ENCODE assay signal across 1 cellular context in the genomic region with DNA sequence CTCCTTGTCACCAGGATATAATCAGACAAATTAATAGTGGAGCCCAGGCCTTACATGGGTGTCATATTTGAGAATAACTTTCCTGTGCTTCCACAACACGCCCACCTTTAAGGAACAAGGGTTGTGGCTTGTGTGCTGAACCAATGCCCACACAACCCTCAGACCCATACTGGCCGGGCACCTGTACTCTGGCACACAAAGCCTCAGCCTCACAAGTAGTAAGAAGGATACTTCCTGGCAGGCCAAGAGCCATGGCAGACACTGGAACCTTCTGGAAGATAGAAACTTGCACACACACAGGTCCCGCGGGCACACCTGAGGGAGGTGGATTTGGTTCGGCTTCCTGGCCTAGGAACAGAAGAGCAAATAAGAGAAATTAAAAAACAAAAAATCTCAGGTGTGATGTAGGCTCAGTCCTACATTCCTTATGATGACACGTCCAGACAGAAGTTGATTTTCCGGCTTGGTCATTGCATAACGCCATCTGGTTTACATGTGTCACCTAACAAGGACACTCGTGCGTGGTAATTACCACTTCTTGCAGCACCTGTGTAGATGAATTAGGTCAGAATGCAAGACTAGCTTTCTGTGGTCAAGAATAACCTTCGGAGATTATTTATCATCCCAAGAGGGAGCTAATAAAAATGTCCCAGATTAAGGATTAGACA.
TF ChIP-seq lines count a peak whose summit lies in the region.

No MANE protein-coding gene starts in this region.

TF ChIP-seq in HepG2, 621 proteins besides CTCF, POLR2A, EP300 and RAD21:
- TF ChIP-seq, protein P1, sequence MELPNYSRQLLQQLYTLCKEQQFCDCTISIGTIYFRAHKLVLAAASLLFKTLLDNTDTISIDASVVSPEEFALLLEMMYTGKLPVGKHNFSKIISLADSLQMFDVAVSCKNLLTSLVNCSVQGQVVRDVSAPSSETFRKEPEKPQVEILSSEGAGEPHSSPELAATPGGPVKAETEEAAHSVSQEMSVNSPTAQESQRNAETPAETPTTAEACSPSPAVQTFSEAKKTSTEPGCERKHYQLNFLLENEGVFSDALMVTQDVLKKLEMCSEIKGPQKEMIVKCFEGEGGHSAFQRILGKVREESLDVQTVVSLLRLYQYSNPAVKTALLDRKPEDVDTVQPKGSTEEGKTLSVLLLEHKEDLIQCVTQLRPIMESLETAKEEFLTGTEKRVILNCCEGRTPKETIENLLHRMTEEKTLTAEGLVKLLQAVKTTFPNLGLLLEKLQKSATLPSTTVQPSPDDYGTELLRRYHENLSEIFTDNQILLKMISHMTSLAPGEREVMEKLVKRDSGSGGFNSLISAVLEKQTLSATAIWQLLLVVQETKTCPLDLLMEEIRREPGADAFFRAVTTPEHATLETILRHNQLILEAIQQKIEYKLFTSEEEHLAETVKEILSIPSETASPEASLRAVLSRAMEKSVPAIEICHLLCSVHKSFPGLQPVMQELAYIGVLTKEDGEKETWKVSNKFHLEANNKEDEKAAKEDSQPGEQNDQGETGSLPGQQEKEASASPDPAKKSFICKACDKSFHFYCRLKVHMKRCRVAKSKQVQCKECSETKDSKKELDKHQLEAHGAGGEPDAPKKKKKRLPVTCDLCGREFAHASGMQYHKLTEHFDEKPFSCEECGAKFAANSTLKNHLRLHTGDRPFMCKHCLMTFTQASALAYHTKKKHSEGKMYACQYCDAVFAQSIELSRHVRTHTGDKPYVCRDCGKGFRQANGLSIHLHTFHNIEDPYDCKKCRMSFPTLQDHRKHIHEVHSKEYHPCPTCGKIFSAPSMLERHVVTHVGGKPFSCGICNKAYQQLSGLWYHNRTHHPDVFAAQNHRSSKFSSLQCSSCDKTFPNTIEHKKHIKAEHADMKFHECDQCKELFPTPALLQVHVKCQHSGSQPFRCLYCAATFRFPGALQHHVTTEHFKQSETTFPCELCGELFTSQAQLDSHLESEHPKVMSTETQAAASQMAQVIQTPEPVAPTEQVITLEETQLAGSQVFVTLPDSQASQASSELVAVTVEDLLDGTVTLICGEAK (IDR thresholded peaks at IDR 0.05) = no peak
- TF ChIP-seq, protein P1 (CRISPR knock-in tag; IDR thresholded peaks at IDR 0.05) = no peak
- TF ChIP-seq, protein P2, sequence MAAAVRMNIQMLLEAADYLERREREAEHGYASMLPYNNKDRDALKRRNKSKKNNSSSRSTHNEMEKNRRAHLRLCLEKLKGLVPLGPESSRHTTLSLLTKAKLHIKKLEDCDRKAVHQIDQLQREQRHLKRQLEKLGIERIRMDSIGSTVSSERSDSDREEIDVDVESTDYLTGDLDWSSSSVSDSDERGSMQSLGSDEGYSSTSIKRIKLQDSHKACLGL (CRISPR knock-in tag; IDR thresholded peaks at IDR 0.05) = no peak
- TF ChIP-seq, protein P3, sequence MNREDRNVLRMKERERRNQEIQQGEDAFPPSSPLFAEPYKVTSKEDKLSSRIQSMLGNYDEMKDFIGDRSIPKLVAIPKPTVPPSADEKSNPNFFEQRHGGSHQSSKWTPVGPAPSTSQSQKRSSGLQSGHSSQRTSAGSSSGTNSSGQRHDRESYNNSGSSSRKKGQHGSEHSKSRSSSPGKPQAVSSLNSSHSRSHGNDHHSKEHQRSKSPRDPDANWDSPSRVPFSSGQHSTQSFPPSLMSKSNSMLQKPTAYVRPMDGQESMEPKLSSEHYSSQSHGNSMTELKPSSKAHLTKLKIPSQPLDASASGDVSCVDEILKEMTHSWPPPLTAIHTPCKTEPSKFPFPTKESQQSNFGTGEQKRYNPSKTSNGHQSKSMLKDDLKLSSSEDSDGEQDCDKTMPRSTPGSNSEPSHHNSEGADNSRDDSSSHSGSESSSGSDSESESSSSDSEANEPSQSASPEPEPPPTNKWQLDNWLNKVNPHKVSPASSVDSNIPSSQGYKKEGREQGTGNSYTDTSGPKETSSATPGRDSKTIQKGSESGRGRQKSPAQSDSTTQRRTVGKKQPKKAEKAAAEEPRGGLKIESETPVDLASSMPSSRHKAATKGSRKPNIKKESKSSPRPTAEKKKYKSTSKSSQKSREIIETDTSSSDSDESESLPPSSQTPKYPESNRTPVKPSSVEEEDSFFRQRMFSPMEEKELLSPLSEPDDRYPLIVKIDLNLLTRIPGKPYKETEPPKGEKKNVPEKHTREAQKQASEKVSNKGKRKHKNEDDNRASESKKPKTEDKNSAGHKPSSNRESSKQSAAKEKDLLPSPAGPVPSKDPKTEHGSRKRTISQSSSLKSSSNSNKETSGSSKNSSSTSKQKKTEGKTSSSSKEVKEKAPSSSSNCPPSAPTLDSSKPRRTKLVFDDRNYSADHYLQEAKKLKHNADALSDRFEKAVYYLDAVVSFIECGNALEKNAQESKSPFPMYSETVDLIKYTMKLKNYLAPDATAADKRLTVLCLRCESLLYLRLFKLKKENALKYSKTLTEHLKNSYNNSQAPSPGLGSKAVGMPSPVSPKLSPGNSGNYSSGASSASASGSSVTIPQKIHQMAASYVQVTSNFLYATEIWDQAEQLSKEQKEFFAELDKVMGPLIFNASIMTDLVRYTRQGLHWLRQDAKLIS (CRISPR knock-in tag; IDR thresholded peaks at IDR 0.05) = no peak
- no peak for TF ChIP-seq ZNF678 (CRISPR knock-in tag; IDR thresholded peaks at IDR 0.05)
- peak; percentile 37; the same call in 1 of the 2 replicates for TF ChIP-seq CEBPB (IDR thresholded peaks at IDR 0.05; ENCODE audit: borderline replicate concordance, low read depth, low read length)
- no peak for TF ChIP-seq ZNF737 (CRISPR knock-in tag; IDR thresholded peaks at IDR 0.05; ENCODE audit: borderline replicate concordance)
- 0 out of 2 replicates have a peak, but pooled peaks have one; percentile 20 for TF ChIP-seq CEBPG (CRISPR knock-in tag; IDR thresholded peaks at IDR 0.05)
- no peak for TF ChIP-seq ATAD3A (CRISPR knock-in tag; IDR thresholded peaks at IDR 0.05)
- TF ChIP-seq BHLHE40 (IDR thresholded peaks at IDR 0.05; ENCODE audit: low read length) = no peak
TF ChIP-seq in HepG2: peak in this region for 2.
